1 cellular context compared by ENCODE assay signal in the genomic region with DNA sequence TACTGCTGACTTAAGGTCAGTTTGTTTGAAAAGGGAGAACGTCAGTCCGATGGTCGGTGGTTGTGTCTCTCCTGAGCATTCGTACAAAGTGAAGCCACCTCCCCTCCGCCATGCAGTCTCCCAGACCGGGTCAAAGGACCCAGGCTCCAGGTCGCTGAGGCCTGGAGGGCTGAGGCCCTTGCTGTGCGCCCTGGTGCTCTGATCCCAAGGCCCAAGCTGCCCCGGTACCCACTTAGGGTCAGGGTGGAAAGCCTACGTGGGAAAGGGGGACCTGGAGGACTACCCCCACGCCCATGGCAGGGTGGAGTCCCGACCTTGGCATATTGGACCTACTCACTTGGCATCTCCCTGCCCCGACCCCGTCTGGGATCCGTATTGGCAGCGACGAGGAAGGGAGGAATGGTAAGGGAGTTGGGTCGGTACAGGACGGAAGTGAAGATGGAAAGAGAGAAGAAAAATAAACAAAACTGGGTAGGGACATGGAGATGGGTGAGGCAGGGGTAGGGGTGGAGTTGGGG.
TF ChIP-seq lines count a peak whose summit lies in the region.

No MANE protein-coding gene starts in this region.

TF ChIP-seq in SK-N-SH treated with all-trans-retinoic acid at 6 μM for 48 hours, 23 proteins besides CTCF, POLR2A, EP300 and RAD21 (continued from another document):
- TF ChIP-seq, protein P1, sequence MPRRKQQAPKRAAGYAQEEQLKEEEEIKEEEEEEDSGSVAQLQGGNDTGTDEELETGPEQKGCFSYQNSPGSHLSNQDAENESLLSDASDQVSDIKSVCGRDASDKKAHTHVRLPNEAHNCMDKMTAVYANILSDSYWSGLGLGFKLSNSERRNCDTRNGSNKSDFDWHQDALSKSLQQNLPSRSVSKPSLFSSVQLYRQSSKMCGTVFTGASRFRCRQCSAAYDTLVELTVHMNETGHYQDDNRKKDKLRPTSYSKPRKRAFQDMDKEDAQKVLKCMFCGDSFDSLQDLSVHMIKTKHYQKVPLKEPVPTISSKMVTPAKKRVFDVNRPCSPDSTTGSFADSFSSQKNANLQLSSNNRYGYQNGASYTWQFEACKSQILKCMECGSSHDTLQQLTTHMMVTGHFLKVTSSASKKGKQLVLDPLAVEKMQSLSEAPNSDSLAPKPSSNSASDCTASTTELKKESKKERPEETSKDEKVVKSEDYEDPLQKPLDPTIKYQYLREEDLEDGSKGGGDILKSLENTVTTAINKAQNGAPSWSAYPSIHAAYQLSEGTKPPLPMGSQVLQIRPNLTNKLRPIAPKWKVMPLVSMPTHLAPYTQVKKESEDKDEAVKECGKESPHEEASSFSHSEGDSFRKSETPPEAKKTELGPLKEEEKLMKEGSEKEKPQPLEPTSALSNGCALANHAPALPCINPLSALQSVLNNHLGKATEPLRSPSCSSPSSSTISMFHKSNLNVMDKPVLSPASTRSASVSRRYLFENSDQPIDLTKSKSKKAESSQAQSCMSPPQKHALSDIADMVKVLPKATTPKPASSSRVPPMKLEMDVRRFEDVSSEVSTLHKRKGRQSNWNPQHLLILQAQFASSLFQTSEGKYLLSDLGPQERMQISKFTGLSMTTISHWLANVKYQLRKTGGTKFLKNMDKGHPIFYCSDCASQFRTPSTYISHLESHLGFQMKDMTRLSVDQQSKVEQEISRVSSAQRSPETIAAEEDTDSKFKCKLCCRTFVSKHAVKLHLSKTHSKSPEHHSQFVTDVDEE (CRISPR knock-in tag; IDR thresholded peaks at IDR 0.05), result no peak
- TF ChIP-seq TOX (CRISPR knock-in tag; IDR thresholded peaks at IDR 0.05; ENCODE audit: borderline replicate concordance) (no peak), ESRRG (CRISPR knock-in tag; IDR thresholded peaks at IDR 0.05) (no peak), OSR1 (CRISPR knock-in tag; IDR thresholded peaks at IDR 0.05) (no peak), RARB (CRISPR knock-in tag; IDR thresholded peaks at IDR 0.05) (no peak), ZNF8 (CRISPR knock-in tag; IDR thresholded peaks at IDR 0.05) (no peak)
- TF ChIP-seq, protein P2, sequence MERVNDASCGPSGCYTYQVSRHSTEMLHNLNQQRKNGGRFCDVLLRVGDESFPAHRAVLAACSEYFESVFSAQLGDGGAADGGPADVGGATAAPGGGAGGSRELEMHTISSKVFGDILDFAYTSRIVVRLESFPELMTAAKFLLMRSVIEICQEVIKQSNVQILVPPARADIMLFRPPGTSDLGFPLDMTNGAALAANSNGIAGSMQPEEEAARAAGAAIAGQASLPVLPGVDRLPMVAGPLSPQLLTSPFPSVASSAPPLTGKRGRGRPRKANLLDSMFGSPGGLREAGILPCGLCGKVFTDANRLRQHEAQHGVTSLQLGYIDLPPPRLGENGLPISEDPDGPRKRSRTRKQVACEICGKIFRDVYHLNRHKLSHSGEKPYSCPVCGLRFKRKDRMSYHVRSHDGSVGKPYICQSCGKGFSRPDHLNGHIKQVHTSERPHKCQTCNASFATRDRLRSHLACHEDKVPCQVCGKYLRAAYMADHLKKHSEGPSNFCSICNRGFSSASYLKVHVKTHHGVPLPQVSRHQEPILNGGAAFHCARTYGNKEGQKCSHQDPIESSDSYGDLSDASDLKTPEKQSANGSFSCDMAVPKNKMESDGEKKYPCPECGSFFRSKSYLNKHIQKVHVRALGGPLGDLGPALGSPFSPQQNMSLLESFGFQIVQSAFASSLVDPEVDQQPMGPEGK (CRISPR knock-in tag; IDR thresholded peaks at IDR 0.05; ENCODE audit: borderline replicate concordance), result no peak
- TF ChIP-seq, protein P3, sequence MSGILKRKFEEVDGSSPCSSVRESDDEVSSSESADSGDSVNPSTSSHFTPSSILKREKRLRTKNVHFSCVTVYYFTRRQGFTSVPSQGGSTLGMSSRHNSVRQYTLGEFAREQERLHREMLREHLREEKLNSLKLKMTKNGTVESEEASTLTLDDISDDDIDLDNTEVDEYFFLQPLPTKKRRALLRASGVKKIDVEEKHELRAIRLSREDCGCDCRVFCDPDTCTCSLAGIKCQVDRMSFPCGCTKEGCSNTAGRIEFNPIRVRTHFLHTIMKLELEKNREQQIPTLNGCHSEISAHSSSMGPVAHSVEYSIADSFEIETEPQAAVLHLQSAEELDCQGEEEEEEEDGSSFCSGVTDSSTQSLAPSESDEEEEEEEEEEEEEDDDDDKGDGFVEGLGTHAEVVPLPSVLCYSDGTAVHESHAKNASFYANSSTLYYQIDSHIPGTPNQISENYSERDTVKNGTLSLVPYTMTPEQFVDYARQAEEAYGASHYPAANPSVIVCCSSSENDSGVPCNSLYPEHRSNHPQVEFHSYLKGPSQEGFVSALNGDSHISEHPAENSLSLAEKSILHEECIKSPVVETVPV (CRISPR knock-in tag; IDR thresholded peaks at IDR 0.05), result no peak
